ENCODE assay signal across 38 cellular contexts in genomic region chrX:1051421-1051820, GRCh38.
"Had no signal": no experiment of that assay in that cellular context is flagged by ENCODE, and none has a peak within 500 bp of the region (broad histone marks: within the 10 kb centered on the region; RNA-seq: fewer than 3 reads in every experiment).

No MANE protein-coding gene starts in this region.

- ATAC-seq: activated CD4-positive, alpha-beta T cell treated with anti-CD3 and anti-CD28 coated beads for 36 hours; activated CD4-positive, CD25-positive, alpha-beta regulatory T cell treated with anti-CD3 and anti-CD28 coated beads, Interleukin-2, amount 50 U/mL, for 24 hours; activated CD8-positive, alpha-beta memory T cell treated with anti-CD3 and anti-CD28 coated beads, Interleukin-2, amount 10 ng/mL, durations not matched to agents 7 days and 5 days; activated CD8-positive, alpha-beta T cell treated with anti-CD3 and anti-CD28 coated beads, Interleukin-2, amount 10 ng/mL, durations not matched to agents 7 days and 5 days; activated naive CD8-positive, alpha-beta T cell treated with anti-CD3 and anti-CD28 coated beads, Interleukin-2, amount 50 U/mL, for 24 hours; activated T-helper 17 cell treated with anti-CD3 and anti-CD28 coated beads, Interleukin-2, amount 50 U/mL, for 72 hours; body of pancreas had no signal

- H3K27ac ChIP-seq: body of pancreas, brain microvascular endothelial cell, breast epithelium, VCaP had no signal

- H3K27ac Mint-ChIP-seq: activated CD4-positive, alpha-beta memory T cell treated with anti-CD3 and anti-CD28 coated beads, Interleukin-2, amount 10 ng/mL, durations not matched to agents 7 days and 5 days; activated CD4-positive, alpha-beta T cell treated with anti-CD3 and anti-CD28 coated beads for 36 hours; activated CD4-positive, alpha-beta T cell treated with anti-CD3 and anti-CD28 coated beads, Interleukin-2, amount 10 ng/mL, durations not matched to agents 7 days and 5 days; activated CD8-positive, alpha-beta memory T cell treated with anti-CD3 and anti-CD28 coated beads, Interleukin-2, amount 10 ng/mL, durations not matched to agents 7 days and 5 days; activated CD8-positive, alpha-beta T cell treated with anti-CD3 and anti-CD28 coated beads, Interleukin-2, amount 10 ng/mL, durations not matched to agents 7 days and 5 days; activated naive CD4-positive, alpha-beta T cell treated with anti-CD3 and anti-CD28 coated beads for 36 hours; activated naive CD4-positive, alpha-beta T cell treated with anti-CD3 and anti-CD28 coated beads, Interleukin-2, amount 50 U/mL, for 24 hours; activated naive CD8-positive, alpha-beta T cell; activated naive CD8-positive, alpha-beta T cell treated with anti-CD3 and anti-CD28 coated beads, Interleukin-2, amount 10 ng/mL, durations not matched to agents 7 days and 5 days; activated naive CD8-positive, alpha-beta T cell treated with anti-CD3 and anti-CD28 coated beads, Interleukin-2, amount 50 U/mL, for 24 hours; activated T-cell treated with anti-CD3 and anti-CD28 coated beads, Interleukin-2, amount 50 U/mL, for 24 hours; activated T-helper 1 cell treated with anti-CD3 and anti-CD28 coated beads, Interleukin-12 subunit alpha, Interleukin-12 subunit beta, Interleukin-2, Interleukin-4 antibody, amounts not matched to agents 30 ng/mL and 10 ng/mL and 1 ng/mL, durations not matched to agents 14 hours and 24 hours and 36 hours; activated T-helper 17 cell treated with anti-CD3 and anti-CD28 coated beads, Interleukin-2, amount 50 U/mL, for 72 hours; T-helper 1 cell treated with Interleukin-12 subunit alpha and Interleukin-12 subunit beta and Interleukin-4 antibody, amounts not matched to agents 30 μg/mL and 1 μg/mL, for 36 hours; T-helper 2 cell treated with Interferon-gamma antibody and Interleukin-4, amounts not matched to agents 5 μg/mL and 100 μg/mL, for 36 hours had no signal

- H3K36me3 ChIP-seq: brain microvascular endothelial cell, breast epithelium had no signal

- FAIRE-seq: astrocyte, TTC549 had no signal

- H3K27me3 ChIP-seq: body of pancreas, brain microvascular endothelial cell, breast epithelium had no signal

- H3K36me3 Mint-ChIP-seq: activated CD8-positive, alpha-beta memory T cell treated with anti-CD3 and anti-CD28 coated beads, Interleukin-2, amount 10 ng/mL, durations not matched to agents 7 days and 5 days; activated naive CD4-positive, alpha-beta T cell treated with anti-CD3 and anti-CD28 coated beads, Interleukin-2, amount 50 U/mL, for 24 hours; activated naive CD8-positive, alpha-beta T cell treated with anti-CD3 and anti-CD28 coated beads, Interleukin-2, amount 10 ng/mL, durations not matched to agents 7 days and 5 days had no signal

- H3K4me1 ChIP-seq: body of pancreas, breast epithelium had no signal

- DNase-seq: activated CD4-positive, alpha-beta memory T cell treated with anti-CD3 and anti-CD28 coated beads, Interleukin-2, amount 10 ng/mL, durations not matched to agents 7 days and 5 days; activated CD4-positive, alpha-beta T cell treated with anti-CD3 and anti-CD28 coated beads for 1 hour; activated CD4-positive, alpha-beta T cell treated with anti-CD3 and anti-CD28 coated beads for 36 hours; activated CD4-positive, alpha-beta T cell treated with anti-CD3 and anti-CD28 coated beads for 48 hours; activated CD4-positive, alpha-beta T cell treated with anti-CD3 and anti-CD28 coated beads, Interleukin-2, amount 10 ng/mL, durations not matched to agents 7 days and 5 days; activated CD4-positive, alpha-beta T cell treated with anti-CD3 and anti-CD28 coated beads, Interleukin-2, amount 50 U/mL, for 48 hours; activated CD4-positive, CD25-positive, alpha-beta regulatory T cell; activated CD8-positive, alpha-beta memory T cell treated with anti-CD3 and anti-CD28 coated beads for 24 hours; activated CD8-positive, alpha-beta memory T cell treated with anti-CD3 and anti-CD28 coated beads, Interleukin-2, amount 10 ng/mL, durations not matched to agents 7 days and 5 days; activated CD8-positive, alpha-beta memory T cell treated with anti-CD3 and anti-CD28 coated beads, Interleukin-2, amount 50 U/mL, for 48 hours; activated CD8-positive, alpha-beta T cell treated with anti-CD3 and anti-CD28 coated beads, Interleukin-2, amount 10 ng/mL, durations not matched to agents 7 days and 5 days; activated effector memory CD4-positive, alpha-beta T cell treated with anti-CD3 and anti-CD28 coated beads, Interleukin-2, amount 50 U/mL, for 16 hours; activated gamma-delta T cell treated with Interleukin-2 at 50 U/mL for 16 hours; activated naive CD4-positive, alpha-beta T cell; activated naive CD4-positive, alpha-beta T cell treated with anti-CD3 and anti-CD28 coated beads for 36 hours; activated naive CD8-positive, alpha-beta T cell treated with anti-CD3 and anti-CD28 coated beads, Interleukin-2, amount 10 ng/mL, durations not matched to agents 7 days and 5 days; activated naive CD8-positive, alpha-beta T cell treated with anti-CD3 and anti-CD28 coated beads, Interleukin-2, amount 50 U/mL, for 24 hours; activated T-cell treated with anti-CD3 and anti-CD28 coated beads, Interleukin-2, amount 50 U/mL, for 24 hours; activated T-cell treated with anti-CD3 and anti-CD28 coated beads, Interleukin-2, amount 50 U/mL, for 48 hours; amygdala; aorta; body of pancreas; brain microvascular endothelial cell; central memory CD4-positive, alpha-beta T cell; T-helper 1 cell; T-helper 2 cell; T-helper 9 cell had no signal

- H3K4me1 Mint-ChIP-seq: activated CD4-positive, alpha-beta memory T cell treated with anti-CD3 and anti-CD28 coated beads, Interleukin-2, amount 10 ng/mL, durations not matched to agents 7 days and 5 days; activated CD4-positive, alpha-beta T cell treated with anti-CD3 and anti-CD28 coated beads for 36 hours; activated CD4-positive, alpha-beta T cell treated with anti-CD3 and anti-CD28 coated beads, Interleukin-2, amount 10 ng/mL, durations not matched to agents 7 days and 5 days; activated CD8-positive, alpha-beta memory T cell treated with anti-CD3 and anti-CD28 coated beads, Interleukin-2, amount 10 ng/mL, durations not matched to agents 7 days and 5 days; activated naive CD4-positive, alpha-beta T cell treated with anti-CD3 and anti-CD28 coated beads, Interleukin-2, amount 50 U/mL, for 24 hours; activated naive CD8-positive, alpha-beta T cell treated with anti-CD3 and anti-CD28 coated beads, Interleukin-2, amount 10 ng/mL, durations not matched to agents 7 days and 5 days; activated naive CD8-positive, alpha-beta T cell treated with anti-CD3 and anti-CD28 coated beads, Interleukin-2, amount 50 U/mL, for 24 hours; activated T-helper 17 cell treated with anti-CD3 and anti-CD28 coated beads, Interleukin-2, amount 50 U/mL, for 72 hours had no signal

- H3K4me3 ChIP-seq: body of pancreas, breast epithelium had no signal

- H3K4me3 Mint-ChIP-seq: activated CD4-positive, alpha-beta memory T cell treated with anti-CD3 and anti-CD28 coated beads, Interleukin-2, amount 10 ng/mL, durations not matched to agents 7 days and 5 days; activated CD4-positive, alpha-beta T cell treated with anti-CD3 and anti-CD28 coated beads for 36 hours; activated CD4-positive, alpha-beta T cell treated with anti-CD3 and anti-CD28 coated beads, Interleukin-2, amount 10 ng/mL, durations not matched to agents 7 days and 5 days; activated CD8-positive, alpha-beta memory T cell treated with anti-CD3 and anti-CD28 coated beads, Interleukin-2, amount 10 ng/mL, durations not matched to agents 7 days and 5 days; activated CD8-positive, alpha-beta T cell treated with anti-CD3 and anti-CD28 coated beads, Interleukin-2, amount 10 ng/mL, durations not matched to agents 7 days and 5 days; activated naive CD4-positive, alpha-beta T cell treated with anti-CD3 and anti-CD28 coated beads for 36 hours; activated naive CD4-positive, alpha-beta T cell treated with anti-CD3 and anti-CD28 coated beads, Interleukin-2, amount 50 U/mL, for 24 hours; activated naive CD8-positive, alpha-beta T cell; activated naive CD8-positive, alpha-beta T cell treated with anti-CD3 and anti-CD28 coated beads, Interleukin-2, amount 10 ng/mL, durations not matched to agents 7 days and 5 days; activated naive CD8-positive, alpha-beta T cell treated with anti-CD3 and anti-CD28 coated beads, Interleukin-2, amount 50 U/mL, for 24 hours; activated T-cell treated with anti-CD3 and anti-CD28 coated beads, Interleukin-2, amount 50 U/mL, for 24 hours; activated T-helper 1 cell treated with anti-CD3 and anti-CD28 coated beads, Interleukin-12 subunit alpha, Interleukin-12 subunit beta, Interleukin-2, Interleukin-4 antibody, amounts not matched to agents 30 ng/mL and 10 ng/mL and 1 ng/mL, durations not matched to agents 14 hours and 24 hours and 36 hours; activated T-helper 17 cell treated with anti-CD3 and anti-CD28 coated beads, Interleukin-2, amount 50 U/mL, for 72 hours; T-helper 1 cell treated with Interleukin-12 subunit alpha and Interleukin-12 subunit beta and Interleukin-4 antibody, amounts not matched to agents 30 μg/mL and 1 μg/mL, for 36 hours; T-helper 2 cell treated with Interferon-gamma antibody and Interleukin-4, amounts not matched to agents 5 μg/mL and 100 μg/mL, for 36 hours had no signal

- H3K27me3 Mint-ChIP-seq: activated CD4-positive, alpha-beta memory T cell treated with anti-CD3 and anti-CD28 coated beads, Interleukin-2, amount 10 ng/mL, durations not matched to agents 7 days and 5 days; activated CD4-positive, alpha-beta T cell treated with anti-CD3 and anti-CD28 coated beads for 36 hours; activated CD4-positive, alpha-beta T cell treated with anti-CD3 and anti-CD28 coated beads, Interleukin-2, amount 10 ng/mL, durations not matched to agents 7 days and 5 days; activated CD8-positive, alpha-beta memory T cell treated with anti-CD3 and anti-CD28 coated beads, Interleukin-2, amount 10 ng/mL, durations not matched to agents 7 days and 5 days; activated naive CD4-positive, alpha-beta T cell treated with anti-CD3 and anti-CD28 coated beads, Interleukin-2, amount 50 U/mL, for 24 hours; activated naive CD8-positive, alpha-beta T cell treated with anti-CD3 and anti-CD28 coated beads, Interleukin-2, amount 50 U/mL, for 24 hours; activated T-cell treated with anti-CD3 and anti-CD28 coated beads, Interleukin-2, amount 50 U/mL, for 24 hours; activated T-helper 17 cell treated with anti-CD3 and anti-CD28 coated beads, Interleukin-2, amount 50 U/mL, for 72 hours had no signal

- H3K9me3 Mint-ChIP-seq: activated naive CD4-positive, alpha-beta T cell treated with anti-CD3 and anti-CD28 coated beads, Interleukin-2, amount 50 U/mL, for 24 hours had no signal
